In genomic region chr10:77351386-77351785, GRCh38 we compare ENCODE assay signal across 15 cellular contexts.
DNase-seq lines count a peak whose midpoint lies in the region; FAIRE-seq and TF ChIP-seq lines count a peak whose summit lies in the region.
"Had no signal": no experiment of that assay in that cellular context is flagged by ENCODE, and none has a peak within 500 bp of the region (broad histone marks: within the 10 kb centered on the region; RNA-seq: fewer than 3 reads in every experiment).

No MANE protein-coding gene starts in this region.

- no peak overlapping the region for H3K4me3 Mint-ChIP-seq in activated CD4-positive, alpha-beta memory T cell treated with anti-CD3 and anti-CD28 coated beads, Interleukin-2, amount 10 ng/mL, durations not matched to agents 7 days and 5 days
- H3K4me3 Mint-ChIP-seq: neural crest cell; T-helper 1 cell treated with Interleukin-12 subunit alpha and Interleukin-12 subunit beta and Interleukin-4 antibody, amounts not matched to agents 30 μg/mL and 1 μg/mL, for 36 hours had no signal

- H3K4me3 ChIP-seq in fibroblast of villous mesenchyme (ENCODE audit: low read depth, low read length) = no peak overlapping the region
- H3K4me3 ChIP-seq: colonic mucosa had no signal

- no peaks in the 10 kb centered on the region for H3K27me3 Mint-ChIP-seq in activated CD4-positive, alpha-beta memory T cell treated with anti-CD3 and anti-CD28 coated beads, Interleukin-2, amount 10 ng/mL, durations not matched to agents 7 days and 5 days

- H3K4me1 Mint-ChIP-seq in activated CD4-positive, alpha-beta memory T cell treated with anti-CD3 and anti-CD28 coated beads, Interleukin-2, amount 10 ng/mL, durations not matched to agents 7 days and 5 days = no peaks in the 10 kb centered on the region
- H3K4me1 Mint-ChIP-seq: neural crest cell had no signal

- H3K9me3 Mint-ChIP-seq in activated CD4-positive, alpha-beta memory T cell treated with anti-CD3 and anti-CD28 coated beads, Interleukin-2, amount 10 ng/mL, durations not matched to agents 7 days and 5 days = peaks cover 2% of the 10 kb centered on the region
- H3K9me3 Mint-ChIP-seq: neural crest cell; T-helper 1 cell treated with Interleukin-12 subunit alpha and Interleukin-12 subunit beta and Interleukin-4 antibody, amounts not matched to agents 30 μg/mL and 1 μg/mL, for 36 hours had no signal

- peak; percentile 39 for DNase-seq in NCI-H82 (lab: John Stamatoyannopoulos, UW)
- no peak for DNase-seq in NCI-H82 treated with DMSO at 0.1 percent for 48 hours (lab: John Stamatoyannopoulos, UW; ENCODE audit: unreplicated experiment)
- DNase-seq in SW480 (ENCODE audit: low spot score) = peak; percentile 11
- peak; percentile 63 for DNase-seq in fibroblast of villous mesenchyme (ENCODE audit: low read depth)
- peak; percentile 32 for DNase-seq in urothelium cell line (ENCODE audit: low spot score)
- no peak for DNase-seq in stimulated activated naive CD4-positive, alpha-beta T cell (lab: John Stamatoyannopoulos, UW)
- DNase-seq in activated CD8-positive, alpha-beta memory T cell treated with anti-CD3 and anti-CD28 coated beads for 24 hours = no peak
- DNase-seq in activated CD4-positive, alpha-beta memory T cell treated with anti-CD3 and anti-CD28 coated beads, Interleukin-2, amount 10 ng/mL, durations not matched to agents 7 days and 5 days = no peak
- DNase-seq: activated effector memory CD4-positive, alpha-beta T cell treated with anti-CD3 and anti-CD28 coated beads, Interleukin-2, amount 50 U/mL, for 16 hours; DND-41; left colon had no signal

- H3K27ac Mint-ChIP-seq in activated CD4-positive, alpha-beta memory T cell treated with anti-CD3 and anti-CD28 coated beads, Interleukin-2, amount 10 ng/mL, durations not matched to agents 7 days and 5 days = no peak overlapping the region
- H3K27ac Mint-ChIP-seq: T-helper 1 cell treated with Interleukin-12 subunit alpha and Interleukin-12 subunit beta and Interleukin-4 antibody, amounts not matched to agents 30 μg/mL and 1 μg/mL, for 36 hours had no signal

- POLR2A ChIA-PET in activated CD4-positive, alpha-beta memory T cell treated with anti-CD3 and anti-CD28 coated beads, Interleukin-2, amount 10 ng/mL, durations not matched to agents 7 days and 5 days (lab: Charles Lee) = no interaction called here

- TF ChIP-seq CTCF in fibroblast of villous mesenchyme (IDR thresholded peaks at IDR 0.05; ENCODE audit: insufficient read depth, low read depth, low read length) = no peak

- FAIRE-seq in urothelium cell line (lab: Jason Lieb, UNC) = no peak
- FAIRE-seq: GM18507 had no signal

- CTCF ChIA-PET in activated CD4-positive, alpha-beta memory T cell treated with anti-CD3 and anti-CD28 coated beads, Interleukin-2, amount 10 ng/mL, durations not matched to agents 7 days and 5 days (lab: Charles Lee) = no interaction called here

- no peaks in the 10 kb centered on the region for H3K36me3 Mint-ChIP-seq in activated CD4-positive, alpha-beta memory T cell treated with anti-CD3 and anti-CD28 coated beads, Interleukin-2, amount 10 ng/mL, durations not matched to agents 7 days and 5 days (ENCODE audit: low read depth)

Comparison
In these comparisons a context has a peak if more than half of its experiments do, and no peak if none do; other contexts are left out.
1. DNase-seq: peak in NCI-H82 (single experiment), SW480 (single experiment), fibroblast of villous mesenchyme (single experiment) and urothelium cell line (single experiment); none in NCI-H82 treated with DMSO at 0.1 percent for 48 hours (single experiment), stimulated activated naive CD4-positive, alpha-beta T cell (0 of 6), activated CD8-positive, alpha-beta memory T cell treated with anti-CD3 and anti-CD28 coated beads for 24 hours (single experiment) and activated CD4-positive, alpha-beta memory T cell treated with anti-CD3 and anti-CD28 coated beads, Interleukin-2, amount 10 ng/mL, durations not matched to agents 7 days and 5 days (single experiment).